Comparison of ENCODE assay signal across 13 cellular contexts in genomic region chr20:53698321-53698978, GRCh38.
"Had no signal": no experiment of that assay in that cellular context is flagged by ENCODE, and none has a peak within 500 bp of the region (broad histone marks: within the 10 kb centered on the region; RNA-seq: fewer than 3 reads in every experiment).

No MANE protein-coding gene starts in this region.

- H3K27me3 ChIP-seq: heart left ventricle, ovary, right lobe of liver, tibial nerve had no signal

- H3K4me3 Mint-ChIP-seq: activated CD4-positive, alpha-beta T cell treated with anti-CD3 and anti-CD28 coated beads, Interleukin-2, amount 10 ng/mL, durations not matched to agents 7 days and 5 days; activated T-helper 1 cell treated with anti-CD3 and anti-CD28 coated beads, Interleukin-12 subunit alpha, Interleukin-12 subunit beta, Interleukin-2, Interleukin-4 antibody, amounts not matched to agents 30 ng/mL and 10 ng/mL and 1 ng/mL, durations not matched to agents 14 hours and 24 hours and 36 hours had no signal

- ATAC-seq: heart left ventricle, left colon, lower lobe of right lung had no signal

- H3K27me3 Mint-ChIP-seq: activated CD4-positive, alpha-beta T cell treated with anti-CD3 and anti-CD28 coated beads, Interleukin-2, amount 10 ng/mL, durations not matched to agents 7 days and 5 days had no signal

- H3K9me3 Mint-ChIP-seq: activated CD4-positive, alpha-beta T cell treated with anti-CD3 and anti-CD28 coated beads, Interleukin-2, amount 10 ng/mL, durations not matched to agents 7 days and 5 days; activated T-helper 1 cell treated with anti-CD3 and anti-CD28 coated beads, Interleukin-12 subunit alpha, Interleukin-12 subunit beta, Interleukin-2, Interleukin-4 antibody, amounts not matched to agents 30 ng/mL and 10 ng/mL and 1 ng/mL, durations not matched to agents 14 hours and 24 hours and 36 hours had no signal

- DNase-seq: activated CD4-positive, alpha-beta T cell treated with anti-CD3 and anti-CD28 coated beads, Interleukin-2, amount 10 ng/mL, durations not matched to agents 7 days and 5 days; activated CD4-positive, CD25-positive, alpha-beta regulatory T cell; activated CD8-positive, alpha-beta memory T cell treated with anti-CD3 and anti-CD28 coated beads, Interleukin-2, amount 50 U/mL, for 48 hours; dermis blood vessel endothelial cell; heart left ventricle; left colon; lower lobe of right lung; midbrain; ovary; right lobe of liver had no signal

- H3K27ac ChIP-seq: epithelial cell of prostate, lower lobe of right lung, ovary, right lobe of liver, tibial nerve had no signal

- H3K4me3 ChIP-seq: heart left ventricle, lower lobe of right lung, ovary, right lobe of liver, tibial nerve had no signal

- H3K36me3 ChIP-seq: heart left ventricle, lower lobe of right lung, ovary, right lobe of liver, tibial nerve had no signal

- H3K9me3 ChIP-seq: heart left ventricle, lower lobe of right lung, ovary, right lobe of liver, tibial nerve had no signal

- H3K4me1 ChIP-seq: lower lobe of right lung, right lobe of liver, tibial nerve had no signal

- H3K27ac Mint-ChIP-seq: activated CD4-positive, alpha-beta T cell treated with anti-CD3 and anti-CD28 coated beads, Interleukin-2, amount 10 ng/mL, durations not matched to agents 7 days and 5 days; activated T-helper 1 cell treated with anti-CD3 and anti-CD28 coated beads, Interleukin-12 subunit alpha, Interleukin-12 subunit beta, Interleukin-2, Interleukin-4 antibody, amounts not matched to agents 30 ng/mL and 10 ng/mL and 1 ng/mL, durations not matched to agents 14 hours and 24 hours and 36 hours had no signal
